Comparison of ENCODE assay signal across 9 cellular contexts in genomic region chr5:139658501-139658927, GRCh38. TPM values are rescaled to one million over a fixed set of nuclear protein-coding genes. Genes with fewer than 3 reads are reported as not detected.
DNase-seq lines count a peak whose midpoint lies in the region; ATAC-seq and TF ChIP-seq lines count a peak whose summit lies in the region.
"Had no signal": no experiment of that assay in that cellular context is flagged by ENCODE, and none has a peak within 500 bp of the region (broad histone marks: within the 10 kb centered on the region; RNA-seq: fewer than 3 reads in every experiment).

No MANE protein-coding gene starts in this region.

- no peak overlapping the region for H3K9ac ChIP-seq in SK-N-MC (ENCODE audit: insufficient read length)

- no CpG with 5 or more reads among the region's 14 CpGs for WGBS in gastroesophageal sphincter (ENCODE audit: low coverage in 1 of 2), 2 donors
- 14 to 20% (median 15%) methylated on average over 13 to 14 of the region's 14 CpGs for WGBS in psoas muscle, 3 donors

- H3K27ac ChIP-seq in SK-N-MC (peak overlapping the region; percentile 74), gastroesophageal sphincter (peak overlapping the region; percentile 82 to 94 (median 92)), psoas muscle (peak overlapping the region; percentile 98)
- H3K27ac ChIP-seq: neutrophil had no signal

- TF ChIP-seq POLR2A in gastroesophageal sphincter (IDR thresholded peaks at IDR 0.05): no peak

- H3K27me3 ChIP-seq in gastroesophageal sphincter: no peaks in the 10 kb centered on the region
- no peaks in the 10 kb centered on the region for H3K27me3 ChIP-seq in psoas muscle (ENCODE audit: insufficient read depth in 3 of 3, low read length in 2 of 3)

- H3K9me3 ChIP-seq in SK-N-MC (ENCODE audit: low read depth, low read length): no peaks in the 10 kb centered on the region
- H3K9me3 ChIP-seq in gastroesophageal sphincter: no peaks in the 10 kb centered on the region
- H3K9me3 ChIP-seq in psoas muscle: no peaks in the 10 kb centered on the region
- H3K9me3 ChIP-seq: neutrophil had no signal

- TF ChIP-seq CTCF in gastroesophageal sphincter (IDR thresholded peaks at IDR 0.05) (no peak), psoas muscle (IDR thresholded peaks at IDR 0.05) (no peak)

- H3K36me3 ChIP-seq in SK-N-MC (ENCODE audit: insufficient read depth, low read length) (no peaks in the 10 kb centered on the region), gastroesophageal sphincter (no peaks in the 10 kb centered on the region), psoas muscle (ENCODE audit: insufficient read depth in 1 of 2, low read depth in 1 of 2) (no peaks in the 10 kb centered on the region)
- H3K36me3 ChIP-seq: neutrophil had no signal

- H3K4me1 ChIP-seq in gastroesophageal sphincter: peaks cover 11 to 100% (median 80%) of the 10 kb centered on the region in 3 donors
- H3K4me1 ChIP-seq in psoas muscle: peaks cover 98% of the 10 kb centered on the region

- TF ChIP-seq EP300 in gastroesophageal sphincter (IDR thresholded peaks at IDR 0.05): no peak

- DNase-seq in DMS 273 treated with DMSO at 0.1 percent for 48 hours (lab: John Stamatoyannopoulos, UW) (peak; percentile 60), SK-N-MC (ENCODE audit: low read depth, low spot score) (no peak), psoas muscle (peak; percentile 63 to 83)
- no peak for DNase-seq in stimulated activated CD8-positive, alpha-beta memory T cell treated with anti-CD3 and anti-CD28 coated beads, Interleukin-4, amount 100 ng/mL, for 48 hours
- no peak for DNase-seq in stimulated activated naive CD4-positive, alpha-beta T cell (lab: John Stamatoyannopoulos, UW)
- DNase-seq in effector CD8-positive, alpha-beta T cell (lab: John Stamatoyannopoulos, UW): no peak

- no peak for ATAC-seq in gastroesophageal sphincter
- ATAC-seq in psoas muscle: peak in 3 of 4 donors; percentile 11 to 23 (median 22)
- ATAC-seq in HG03378 (IDR thresholded peaks at IDR 0.05; ENCODE audit: unreplicated experiment): no peak

- H3K4me3 ChIP-seq in SK-N-MC: peak overlapping the region; percentile 69
- H3K4me3 ChIP-seq in gastroesophageal sphincter: no peak overlapping the region
- H3K4me3 ChIP-seq in psoas muscle: peak overlapping the region; percentile 62

- intact Hi-C loops in psoas muscle (cut with DNase I): no loop called here

RNA-seq across cellular contexts. Expression of gene CXXC5, which starts 10.4 kb away (rescaled TPM):
- total RNA-seq in gastroesophageal sphincter: 10 to 100 TPM; 30.0 to 50.7 (median 35.1) TPM
- total RNA-seq in psoas muscle: 10 to 100 TPM; 31.9 to 88.3 (median 48.5) TPM
- 10 to 100 TPM; 24.5 to 48.5 (median 27.0) TPM for polyA plus RNA-seq in psoas muscle

Comparison
In these comparisons a context has a peak if more than half of its experiments do, and no peak if none do; other contexts are left out.
1. DNase-seq: peak in DMS 273 treated with DMSO at 0.1 percent for 48 hours (single experiment) and psoas muscle (2 of 2); none in SK-N-MC (single experiment), stimulated activated CD8-positive, alpha-beta memory T cell treated with anti-CD3 and anti-CD28 coated beads, Interleukin-4, amount 100 ng/mL, for 48 hours (single experiment), stimulated activated naive CD4-positive, alpha-beta T cell (0 of 6) and effector CD8-positive, alpha-beta T cell (single experiment).
2. H3K4me3 ChIP-seq: peak in SK-N-MC (single experiment) and psoas muscle (single experiment); none in gastroesophageal sphincter (0 of 2).
3. ATAC-seq: peak in psoas muscle (3 of 4); none in gastroesophageal sphincter (single experiment) and HG03378 (single experiment).
4. Peak in every context shown above with its lines, with median percentiles within 50 percentile points of each other: H3K27ac ChIP-seq.